In genomic region chr10:103416436-103417147, GRCh38 we compare ENCODE assay signal across 8 cellular contexts. TPM values are rescaled to one million over a fixed set of nuclear protein-coding genes. Genes with fewer than 3 reads are reported as not detected.
DNase-seq lines count a peak whose midpoint lies in the region; ATAC-seq and TF ChIP-seq lines count a peak whose summit lies in the region.

No MANE protein-coding gene starts in this region.

- peaks cover 92% of the 10 kb centered on the region for H3K36me3 Mint-ChIP-seq in Caco-2 (ENCODE audit: insufficient read depth, unreplicated experiment)
- peaks cover 26% of the 10 kb centered on the region for H3K36me3 Mint-ChIP-seq in activated naive CD8-positive, alpha-beta T cell treated with anti-CD3 and anti-CD28 coated beads, Interleukin-2, amount 10 ng/mL, durations not matched to agents 7 days and 5 days

- intact Hi-C loops in Caco-2 (cut with micrococcal nuclease; ENCODE audit: unreplicated experiment) (loop anchor here (1.0 kb wide), 2 partner anchors 69 to 176 kb away; no protein-coding TSS in a partner anchor), left cardiac atrium (cut with DNase I) (loop anchor here (2.0 to 5.0 kb wide), 2 partner anchors 68 to 71 kb away; no protein-coding TSS in a partner anchor), sigmoid colon (cut with DNase I) (loop anchor here (1.0 to 5.0 kb wide), 2 partner anchors 69 to 176 kb away; no protein-coding TSS in a partner anchor)

- no peak overlapping the region for H3K4me3 ChIP-seq in Caco-2 (ENCODE audit: low read depth, low read length)
- H3K4me3 ChIP-seq in SJCRH30 = no peak overlapping the region
- no peak overlapping the region for H3K4me3 ChIP-seq in sigmoid colon

- H3K36me3 ChIP-seq in Caco-2 (ENCODE audit: control insufficient read depth, insufficient read depth, low read length) (peaks cover 12% of the 10 kb centered on the region), SJCRH30 (peaks cover 81% of the 10 kb centered on the region), sigmoid colon (peaks cover 68 to 99% (median 84%) of the 10 kb centered on the region in 4 donors)

- POLR2A ChIA-PET in Caco-2 (lab: Charles Lee) = no interaction called here
- POLR2A ChIA-PET in activated naive CD8-positive, alpha-beta T cell treated with anti-CD3 and anti-CD28 coated beads, Interleukin-2, amount 10 ng/mL, durations not matched to agents 7 days and 5 days (lab: Charles Lee) = interaction anchor here (1.1 to 1.4 kb wide), 4 partner anchors 36 to 76 kb away, joined by 3 to 6 read pairs (median 4); partner anchors contain the start of gene CALHM2

- TF ChIP-seq POLR2A in sigmoid colon (IDR thresholded peaks at IDR 0.05) = no peak

- H3K27ac ChIP-seq in SJCRH30 (no peak overlapping the region), sigmoid colon (no peak overlapping the region)

- TF ChIP-seq CTCF in Caco-2 (IDR thresholded peaks at IDR 0.05; ENCODE audit: insufficient read depth in 1 of 2, low read depth in 1 of 2, low read length in 1 of 2, severe bottlenecking in 1 of 2, unreplicated experiment in 1 of 2) = peak; percentile 40 to 53
- peak in 3 of 4 experiments; percentile 21 to 56 (median 36) for TF ChIP-seq CTCF in sigmoid colon (IDR thresholded peaks at IDR 0.05)

- no peaks in the 10 kb centered on the region for H3K9me3 Mint-ChIP-seq in Caco-2 (ENCODE audit: unreplicated experiment)
- H3K9me3 Mint-ChIP-seq in activated naive CD8-positive, alpha-beta T cell treated with anti-CD3 and anti-CD28 coated beads, Interleukin-2, amount 10 ng/mL, durations not matched to agents 7 days and 5 days = no peaks in the 10 kb centered on the region

- H3K9me3 ChIP-seq in Caco-2 (no peaks in the 10 kb centered on the region), SJCRH30 (replicated peaks) (no peaks in the 10 kb centered on the region), sigmoid colon (no peaks in the 10 kb centered on the region)

- DNase-seq in Caco-2 (peak; percentile 59 to 60), HK-2 (ENCODE audit: unreplicated experiment) (peak; percentile 24), SJCRH30 (peak; percentile 52 to 79), left cardiac atrium (peak; percentile 62), sigmoid colon (peak; percentile 78)
- peak; percentile 53 for DNase-seq in activated naive CD8-positive, alpha-beta T cell treated with anti-CD3 and anti-CD28 coated beads, Interleukin-2, amount 10 ng/mL, durations not matched to agents 7 days and 5 days

- no peaks in the 10 kb centered on the region for H3K4me1 Mint-ChIP-seq in Caco-2 (ENCODE audit: low read depth, unreplicated experiment)
- H3K4me1 Mint-ChIP-seq in activated naive CD8-positive, alpha-beta T cell treated with anti-CD3 and anti-CD28 coated beads, Interleukin-2, amount 10 ng/mL, durations not matched to agents 7 days and 5 days = peaks cover 2% of the 10 kb centered on the region

- CTCF ChIA-PET in Caco-2 (lab: Charles Lee) = interaction anchor here (1.4 to 2.0 kb wide), 3 partner anchors 20 to 176 kb away, joined by 3 to 9 read pairs (median 7); partner anchors contain the start of genes ATP5MK and PDCD11

- H3K27ac Mint-ChIP-seq in Caco-2 (ENCODE audit: unreplicated experiment) = no peak overlapping the region
- H3K27ac Mint-ChIP-seq in activated naive CD8-positive, alpha-beta T cell treated with anti-CD3 and anti-CD28 coated beads, Interleukin-2, amount 10 ng/mL, durations not matched to agents 7 days and 5 days = no peak overlapping the region

- H3K27me3 ChIP-seq in Caco-2 (replicated peaks; ENCODE audit: control insufficient read depth, insufficient read depth, low read length) = no peaks in the 10 kb centered on the region
- no peaks in the 10 kb centered on the region for H3K27me3 ChIP-seq in SJCRH30
- no peaks in the 10 kb centered on the region for H3K27me3 ChIP-seq in sigmoid colon

- H3K4me1 ChIP-seq in Caco-2 (no peaks in the 10 kb centered on the region), SJCRH30 (no peaks in the 10 kb centered on the region), sigmoid colon (no peaks in the 10 kb centered on the region)

- no TSS peak for BruUV-seq in Caco-2 (replicated peaks; lab: Mats Ljungman, UMichigan)

- peak; percentile 54 for ATAC-seq in activated naive CD8-positive, alpha-beta T cell treated with anti-CD3 and anti-CD28 coated beads, Interleukin-2, amount 10 ng/mL, durations not matched to agents 7 days and 5 days (ENCODE audit: low read depth)
- ATAC-seq in left cardiac atrium (peak; percentile 31 to 41), HG02571 (IDR thresholded peaks at IDR 0.05; ENCODE audit: unreplicated experiment) (no peak), GM21390 (IDR thresholded peaks at IDR 0.05; ENCODE audit: unreplicated experiment) (no peak)

- no peak overlapping the region for H3K4me3 Mint-ChIP-seq in Caco-2 (ENCODE audit: unreplicated experiment)
- no peak overlapping the region for H3K4me3 Mint-ChIP-seq in activated naive CD8-positive, alpha-beta T cell treated with anti-CD3 and anti-CD28 coated beads, Interleukin-2, amount 10 ng/mL, durations not matched to agents 7 days and 5 days

- no peak for TF ChIP-seq EP300 in sigmoid colon (IDR thresholded peaks at IDR 0.05)

- H3K27me3 Mint-ChIP-seq in Caco-2 (ENCODE audit: insufficient read depth, unreplicated experiment) = no peaks in the 10 kb centered on the region
- H3K27me3 Mint-ChIP-seq in activated naive CD8-positive, alpha-beta T cell treated with anti-CD3 and anti-CD28 coated beads, Interleukin-2, amount 10 ng/mL, durations not matched to agents 7 days and 5 days = no peaks in the 10 kb centered on the region

- 52 to 56% methylated on average over 8 of the region's 8 CpGs for WGBS in sigmoid colon, 2 donors

RNA-seq across cellular contexts. Expression of gene PDCD11, which starts 20.2 kb away (rescaled TPM):
- total RNA-seq in Caco-2 (2022) (55.3 and 62.8 TPM in 2 replicates), left cardiac atrium (10 to 100 TPM; 11.9 to 17.8 TPM), sigmoid colon (10 to 100 TPM; 11.0 to 15.0 (median 13.0) TPM)
- 76.1 and 80.0 TPM in 2 replicates for total RNA-seq in SJCRH30 (2014; rRNA removed; shearing (Covaris generic))
- total RNA-seq in activated naive CD8-positive, alpha-beta T cell treated with anti-CD3 and anti-CD28 coated beads, Interleukin-2, amount 10 ng/mL, durations not matched to agents 7 days and 5 days = 10 to 100 TPM; 45.1 to 49.9 TPM
- 10 to 100 TPM in 1 of 3 donors, 1 to 10 TPM in 2; 3.2 to 24.0 (median 6.0) TPM for polyA plus RNA-seq in sigmoid colon

RNA-seq across cellular contexts. Expression of gene ATP5MK, which starts 20.3 kb away (rescaled TPM):
- 340 and 369 TPM in 2 replicates for total RNA-seq in Caco-2 (2022)
- 307 and 321 TPM in 2 replicates for total RNA-seq in SJCRH30 (2014; rRNA removed; shearing (Covaris generic))
- total RNA-seq in activated naive CD8-positive, alpha-beta T cell treated with anti-CD3 and anti-CD28 coated beads, Interleukin-2, amount 10 ng/mL, durations not matched to agents 7 days and 5 days = 100 to 1,000 TPM; 264 to 291 TPM
- 100 to 1,000 TPM; 870 to 985 TPM for total RNA-seq in left cardiac atrium
- 100 to 1,000 TPM; 400 to 825 (median 607) TPM for total RNA-seq in sigmoid colon
- polyA plus RNA-seq in sigmoid colon = 1,000 to 10,000 TPM in 2 of 3 donors, 100 to 1,000 TPM in 1; 912 to 2,357 (median 1,949) TPM

RNA-seq across cellular contexts. Expression of gene CALHM2, which starts 35.6 kb away (rescaled TPM):
- total RNA-seq in Caco-2 (2022) (0.52 and 0.58 TPM in 2 replicates), left cardiac atrium (10 to 100 TPM; 25.6 to 30.8 TPM), sigmoid colon (10 to 100 TPM; 27.4 to 55.4 (median 46.4) TPM)
- 34.8 and 35.0 TPM in 2 replicates for total RNA-seq in SJCRH30 (2014; rRNA removed; shearing (Covaris generic))
- 100 to 1,000 TPM; 117 to 124 TPM for total RNA-seq in activated naive CD8-positive, alpha-beta T cell treated with anti-CD3 and anti-CD28 coated beads, Interleukin-2, amount 10 ng/mL, durations not matched to agents 7 days and 5 days
- 10 to 100 TPM in 2 of 3 donors, 1 to 10 TPM in 1; 5.5 to 20.4 (median 13.7) TPM for polyA plus RNA-seq in sigmoid colon

RNA-seq across cellular contexts. Expression of gene CALHM1, which starts 42.1 kb away (rescaled TPM):
- not detected in 2 replicates for total RNA-seq in Caco-2 (2022)
- total RNA-seq in SJCRH30 (2014; rRNA removed; shearing (Covaris generic)) = 0.02 and 0.13 TPM in 2 replicates
- under 1 TPM; 0.74 to 0.94 TPM for total RNA-seq in activated naive CD8-positive, alpha-beta T cell treated with anti-CD3 and anti-CD28 coated beads, Interleukin-2, amount 10 ng/mL, durations not matched to agents 7 days and 5 days
- total RNA-seq in left cardiac atrium = not detected
- total RNA-seq in sigmoid colon = not detected
- under 1 TPM in 1 of 3 donors, not detected in 2; 0.07 TPM for polyA plus RNA-seq in sigmoid colon

RNA-seq across cellular contexts. Expression of gene TAF5, which starts 48.8 kb away (rescaled TPM):
- 6.3 and 6.8 TPM in 2 replicates for total RNA-seq in Caco-2 (2022)
- 20.7 and 23.2 TPM in 2 replicates for total RNA-seq in SJCRH30 (2014; rRNA removed; shearing (Covaris generic))
- 10 to 100 TPM; 11.6 to 12.1 TPM for total RNA-seq in activated naive CD8-positive, alpha-beta T cell treated with anti-CD3 and anti-CD28 coated beads, Interleukin-2, amount 10 ng/mL, durations not matched to agents 7 days and 5 days
- total RNA-seq in left cardiac atrium = 1 to 10 TPM; 1.5 to 2.9 TPM
- 1 to 10 TPM; 4.2 to 7.1 (median 5.5) TPM for total RNA-seq in sigmoid colon
- polyA plus RNA-seq in sigmoid colon = 1 to 10 TPM; 2.8 to 3.3 (median 3.0) TPM

Comparison
In these comparisons a context has a peak if more than half of its experiments do, and no peak if none do; other contexts are left out.
1. DNase-seq: peak in every context shown above with its lines; median percentile 78 in sigmoid colon; 66 in SJCRH30; 62 in left cardiac atrium; 60 in Caco-2; 53 in activated naive CD8-positive, alpha-beta T cell treated with anti-CD3 and anti-CD28 coated beads, Interleukin-2, amount 10 ng/mL, durations not matched to agents 7 days and 5 days; 24 in HK-2.
2. ATAC-seq: peak in activated naive CD8-positive, alpha-beta T cell treated with anti-CD3 and anti-CD28 coated beads, Interleukin-2, amount 10 ng/mL, durations not matched to agents 7 days and 5 days (single experiment) and left cardiac atrium (2 of 2); none in HG02571 (single experiment) and GM21390 (single experiment).
3. RNA of gene CALHM2, which starts 35.6 kb away (total RNA-seq): 117 to 124 TPM in activated naive CD8-positive, alpha-beta T cell treated with anti-CD3 and anti-CD28 coated beads, Interleukin-2, amount 10 ng/mL, durations not matched to agents 7 days and 5 days, 27.4 to 55.4 TPM in sigmoid colon, 34.8 to 35.0 TPM in SJCRH30 and 25.6 to 30.8 TPM in left cardiac atrium; 0.52 to 0.58 TPM in Caco-2; every median in the first group is over 10 times any median in the second.